15 cellular contexts compared by ENCODE assay signal in genomic region chr10:129631011-129631410, GRCh38.
"Had no signal": no experiment of that assay in that cellular context is flagged by ENCODE, and none has a peak within 500 bp of the region (broad histone marks: within the 10 kb centered on the region; RNA-seq: fewer than 3 reads in every experiment).

No MANE protein-coding gene starts in this region.

- H3K36me3 ChIP-seq: heart right ventricle, tibial artery had no signal

- H3K4me3 ChIP-seq: heart right ventricle, mucosa of descending colon, tibial artery had no signal

- H3K27ac ChIP-seq: heart right ventricle, parathyroid adenoma, tibial artery had no signal

- ATAC-seq: heart right ventricle; mucosa of descending colon; naive thymus-derived CD4-positive, alpha-beta T cell; sciatic nerve had no signal

- H3K79me2 ChIP-seq: parathyroid adenoma had no signal

- H2AFZ ChIP-seq: parathyroid adenoma had no signal

- H3K27me3 ChIP-seq: heart right ventricle, tibial artery had no signal

- H3K9ac ChIP-seq: parathyroid adenoma had no signal

- DNase-seq: activated CD4-positive, alpha-beta T cell treated with anti-CD3 and anti-CD28 coated beads, Interleukin-2, amount 50 U/mL, for 4 hours; activated gamma-delta T cell; amniotic stem cell; heart right ventricle; immature natural killer cell; mesenchymal stem cell; mucosa of descending colon; naive thymus-derived CD4-positive, alpha-beta T cell; stimulated activated CD4-positive, alpha-beta T cell treated with anti-CD3 and anti-CD28 coated beads, Interleukin-1b, Interleukin-23, amount 100 ng/mL, for 48 hours; stimulated activated CD8-positive, alpha-beta memory T cell treated with anti-CD3 and anti-CD28 coated beads, Interleukin-4, amount 100 ng/mL, for 48 hours; stimulated activated naive CD4-positive, alpha-beta T cell; substantia nigra; tibial artery had no signal

- H3K4me1 ChIP-seq: parathyroid adenoma had no signal
